8 cellular contexts compared by ENCODE assay signal in the genomic region with DNA sequence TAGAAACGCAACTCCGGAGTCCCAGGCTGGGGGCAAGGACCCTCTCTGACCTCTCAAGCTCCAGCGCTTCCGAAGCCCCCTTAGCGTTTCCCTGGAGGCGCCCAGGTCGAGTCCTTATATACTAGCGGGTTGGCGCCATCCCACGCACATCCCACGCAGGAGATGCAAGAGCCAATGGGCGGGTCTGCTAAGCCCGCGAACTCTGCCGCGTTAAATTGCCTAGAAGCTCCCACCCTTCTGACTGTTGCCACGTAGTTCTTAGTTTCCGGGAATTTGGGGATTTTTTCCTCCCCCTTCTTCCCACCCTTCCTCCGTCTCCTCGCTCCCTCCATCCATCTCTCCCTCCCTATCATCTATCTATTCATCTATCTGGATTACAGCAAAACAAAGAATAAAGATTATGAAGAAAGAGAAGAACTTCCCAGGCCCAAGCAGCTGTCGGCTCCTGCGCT. TPM values are rescaled to one million over a fixed set of nuclear protein-coding genes. Genes with fewer than 3 reads are reported as not detected.
DNase-seq lines count a peak whose midpoint lies in the region; TF ChIP-seq lines count a peak whose summit lies in the region.

A gene with protein sequence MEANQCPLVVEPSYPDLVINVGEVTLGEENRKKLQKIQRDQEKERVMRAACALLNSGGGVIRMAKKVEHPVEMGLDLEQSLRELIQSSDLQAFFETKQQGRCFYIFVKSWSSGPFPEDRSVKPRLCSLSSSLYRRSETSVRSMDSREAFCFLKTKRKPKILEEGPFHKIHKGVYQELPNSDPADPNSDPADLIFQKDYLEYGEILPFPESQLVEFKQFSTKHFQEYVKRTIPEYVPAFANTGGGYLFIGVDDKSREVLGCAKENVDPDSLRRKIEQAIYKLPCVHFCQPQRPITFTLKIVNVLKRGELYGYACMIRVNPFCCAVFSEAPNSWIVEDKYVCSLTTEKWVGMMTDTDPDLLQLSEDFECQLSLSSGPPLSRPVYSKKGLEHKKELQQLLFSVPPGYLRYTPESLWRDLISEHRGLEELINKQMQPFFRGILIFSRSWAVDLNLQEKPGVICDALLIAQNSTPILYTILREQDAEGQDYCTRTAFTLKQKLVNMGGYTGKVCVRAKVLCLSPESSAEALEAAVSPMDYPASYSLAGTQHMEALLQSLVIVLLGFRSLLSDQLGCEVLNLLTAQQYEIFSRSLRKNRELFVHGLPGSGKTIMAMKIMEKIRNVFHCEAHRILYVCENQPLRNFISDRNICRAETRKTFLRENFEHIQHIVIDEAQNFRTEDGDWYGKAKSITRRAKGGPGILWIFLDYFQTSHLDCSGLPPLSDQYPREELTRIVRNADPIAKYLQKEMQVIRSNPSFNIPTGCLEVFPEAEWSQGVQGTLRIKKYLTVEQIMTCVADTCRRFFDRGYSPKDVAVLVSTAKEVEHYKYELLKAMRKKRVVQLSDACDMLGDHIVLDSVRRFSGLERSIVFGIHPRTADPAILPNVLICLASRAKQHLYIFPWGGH (minus strand): TSS at position 90 of the 452 bp plus-strand sequence. CDS start 9,814 bp downstream, outside the sequence.

- no peak for TF ChIP-seq CTCF in Caco-2 (IDR thresholded peaks at IDR 0.05; ENCODE audit: insufficient read depth in 1 of 2, low read depth in 1 of 2, low read length in 1 of 2, severe bottlenecking in 1 of 2, unreplicated experiment in 1 of 2)

- peak within 1 kb of the TSS; percentile 23 for H3K4me3 ChIP-seq in Caco-2 (ENCODE audit: low read depth, low read length)
- peak within 1 kb of the TSS; percentile 53 for H3K4me3 ChIP-seq in HAP-1

- peaks cover 14% of the 10 kb centered on the region for H3K4me1 Mint-ChIP-seq in Caco-2 (ENCODE audit: low read depth, unreplicated experiment)

- H3K36me3 ChIP-seq in Caco-2 (ENCODE audit: control insufficient read depth, insufficient read depth, low read length) (no peaks in the 10 kb centered on the region), HAP-1 (replicated peaks) (peaks cover 11% of the 10 kb centered on the region)

- DNase-seq in Caco-2 (no peak), HAP-1 (ENCODE audit: low spot score in 2 of 2) (peak; percentile 89 to 92), NCI-H345 (lab: John Stamatoyannopoulos, UW) (peak; percentile 73), medulla oblongata (ENCODE audit: extremely low spot score) (peak; percentile 85), kidney glomerular epithelial cell (lab: John Stamatoyannopoulos, UW) (no peak)
- peak; percentile 97 for DNase-seq in activated CD8-positive, alpha-beta memory T cell treated with anti-CD3 and anti-CD28 coated beads for 24 hours
- peak; percentile 83 for DNase-seq in effector CD4-positive, alpha-beta T cell
- peak; percentile 77 for DNase-seq in stimulated activated CD8-positive, alpha-beta memory T cell treated with anti-CD3 and anti-CD28 coated beads, Interleukin-12 subunit alpha, Interleukin-12 subunit beta, amount 100 ng/mL, for 1 hour (ENCODE audit: low read depth)

- peaks cover 5% of the 10 kb centered on the region; the same call in 1 of the 2 replicates for H3K9me3 ChIP-seq in Caco-2
- peaks cover 6% of the 10 kb centered on the region for H3K9me3 ChIP-seq in HAP-1

- intact Hi-C loops in Caco-2 (cut with micrococcal nuclease; ENCODE audit: unreplicated experiment) = no loop called here

- H3K4me1 ChIP-seq in Caco-2 (0 out of 2 replicates have a peak, but pooled peaks cover 8% of the 10 kb centered on the region), HAP-1 (peaks cover 9% of the 10 kb centered on the region)

- peak within 1 kb of the TSS; percentile 64 for H3K4me3 Mint-ChIP-seq in Caco-2 (ENCODE audit: unreplicated experiment)

- H3K9me3 Mint-ChIP-seq in Caco-2 (ENCODE audit: unreplicated experiment) = peaks cover 10% of the 10 kb centered on the region

- POLR2A ChIA-PET in Caco-2 (lab: Charles Lee) = interaction anchor here (0.6 kb wide), 1 partner anchor 217 kb away, joined by 12 read pairs; no protein-coding TSS in a partner anchor

- H3K27me3 ChIP-seq in Caco-2 (replicated peaks; ENCODE audit: control insufficient read depth, insufficient read depth, low read length) (peaks cover 3% of the 10 kb centered on the region; the same call in 1 of the 2 replicates), HAP-1 (ENCODE audit: low read depth) (no peaks in the 10 kb centered on the region)

- no peak within 1 kb of the TSS for H3K27ac Mint-ChIP-seq in Caco-2 (ENCODE audit: unreplicated experiment)

- in situ Hi-C loops in HAP-1 (cut with MboI; ENCODE audit: low sequenced_read_pairs) = no loop called here

- H3K27me3 Mint-ChIP-seq in Caco-2 (ENCODE audit: insufficient read depth, unreplicated experiment) = peaks cover 32% of the 10 kb centered on the region

- CTCF ChIA-PET in Caco-2 (lab: Charles Lee) = no interaction called here

- no peaks in the 10 kb centered on the region for H3K36me3 Mint-ChIP-seq in Caco-2 (ENCODE audit: insufficient read depth, unreplicated experiment)

- no TSS peak for BruUV-seq in Caco-2 (replicated peaks; lab: Mats Ljungman, UMichigan)

RNA-seq across cellular contexts. Expression of the gene that starts here (rescaled TPM):
- total RNA-seq in Caco-2 (2022) = not detected in 2 replicates

Comparison
In these comparisons a context has a peak if more than half of its experiments do, and no peak if none do; other contexts are left out.
1. DNase-seq: peak in HAP-1 (2 of 2), NCI-H345 (single experiment), activated CD8-positive, alpha-beta memory T cell treated with anti-CD3 and anti-CD28 coated beads for 24 hours (single experiment), effector CD4-positive, alpha-beta T cell (single experiment), medulla oblongata (single experiment) and stimulated activated CD8-positive, alpha-beta memory T cell treated with anti-CD3 and anti-CD28 coated beads, Interleukin-12 subunit alpha, Interleukin-12 subunit beta, amount 100 ng/mL, for 1 hour (single experiment); none in Caco-2 (0 of 2) and kidney glomerular epithelial cell (single experiment).